In genomic region chr13:27362064-27362751, GRCh38 we compare ENCODE assay signal across 8 cellular contexts.
A peak's percentile ranks its signal among the peaks of the same experiment; 100 is the strongest.
DNase-seq lines count a peak whose midpoint lies in the region; ATAC-seq lines count a peak whose summit lies in the region.

No MANE protein-coding gene starts in this region.

- CTCF ChIA-PET in activated CD4-positive, alpha-beta memory T cell treated with anti-CD3 and anti-CD28 coated beads, Interleukin-2, amount 10 ng/mL, durations not matched to agents 7 days and 5 days (lab: Charles Lee) = interaction anchor here (0.5 to 8.0 kb wide), 56 partner anchors 8 to 641 kb away, joined by 3 to 130 read pairs (median 4); partner anchors contain the start of genes GTF3A and LNX2

- no peak overlapping the region for H3K27ac Mint-ChIP-seq in activated CD4-positive, alpha-beta memory T cell treated with anti-CD3 and anti-CD28 coated beads, Interleukin-2, amount 10 ng/mL, durations not matched to agents 7 days and 5 days

- H3K4me3 Mint-ChIP-seq in activated CD4-positive, alpha-beta memory T cell treated with anti-CD3 and anti-CD28 coated beads, Interleukin-2, amount 10 ng/mL, durations not matched to agents 7 days and 5 days = no peak overlapping the region

- peak; percentile 46 for ATAC-seq in GM18519 (IDR thresholded peaks at IDR 0.05; ENCODE audit: low FRiP score, unreplicated experiment)
- ATAC-seq in HG03175 (IDR thresholded peaks at IDR 0.05; ENCODE audit: unreplicated experiment) = peak; percentile 89

- H3K36me3 Mint-ChIP-seq in activated CD4-positive, alpha-beta memory T cell treated with anti-CD3 and anti-CD28 coated beads, Interleukin-2, amount 10 ng/mL, durations not matched to agents 7 days and 5 days (ENCODE audit: low read depth) = no peaks in the 10 kb centered on the region

- no peaks in the 10 kb centered on the region for H3K9me3 Mint-ChIP-seq in activated CD4-positive, alpha-beta memory T cell treated with anti-CD3 and anti-CD28 coated beads, Interleukin-2, amount 10 ng/mL, durations not matched to agents 7 days and 5 days

- peaks cover 36% of the 10 kb centered on the region for H3K27me3 Mint-ChIP-seq in activated CD4-positive, alpha-beta memory T cell treated with anti-CD3 and anti-CD28 coated beads, Interleukin-2, amount 10 ng/mL, durations not matched to agents 7 days and 5 days

- DNase-seq in AG08396 (ENCODE audit: low spot score) (peak; percentile 90), NCI-H69 (lab: John Stamatoyannopoulos, UW) (peak; percentile 79), lung microvascular endothelial cell (ENCODE audit: low read depth in 2 of 2) (peak; percentile 72 to 80)
- DNase-seq in activated CD4-positive, alpha-beta memory T cell treated with anti-CD3 and anti-CD28 coated beads, Interleukin-2, amount 10 ng/mL, durations not matched to agents 7 days and 5 days = peak; percentile 81
- DNase-seq in effector CD4-positive, alpha-beta T cell = peak; percentile 67
- peak; percentile 61 to 77 (median 62) for DNase-seq in stimulated activated CD4-positive, alpha-beta T cell treated with anti-CD3 and anti-CD28 coated beads, TNF-alpha, amount 100 ng/mL, for 24 hours (ENCODE audit: low read depth in 3 of 3)

- POLR2A ChIA-PET in activated CD4-positive, alpha-beta memory T cell treated with anti-CD3 and anti-CD28 coated beads, Interleukin-2, amount 10 ng/mL, durations not matched to agents 7 days and 5 days (lab: Charles Lee) = interaction anchor here (0.7 to 1.3 kb wide), 4 partner anchors 9 to 377 kb away, joined by 3 to 4 read pairs (median 3); no protein-coding TSS in a partner anchor

- H3K4me1 Mint-ChIP-seq in activated CD4-positive, alpha-beta memory T cell treated with anti-CD3 and anti-CD28 coated beads, Interleukin-2, amount 10 ng/mL, durations not matched to agents 7 days and 5 days = peaks cover 5% of the 10 kb centered on the region

Comparison
In these comparisons a context has a peak if more than half of its experiments do, and no peak if none do; other contexts are left out.
1. Peak in every context shown above with its lines: DNase-seq and ATAC-seq.